18 cellular contexts compared by ENCODE assay signal in the genomic region with DNA sequence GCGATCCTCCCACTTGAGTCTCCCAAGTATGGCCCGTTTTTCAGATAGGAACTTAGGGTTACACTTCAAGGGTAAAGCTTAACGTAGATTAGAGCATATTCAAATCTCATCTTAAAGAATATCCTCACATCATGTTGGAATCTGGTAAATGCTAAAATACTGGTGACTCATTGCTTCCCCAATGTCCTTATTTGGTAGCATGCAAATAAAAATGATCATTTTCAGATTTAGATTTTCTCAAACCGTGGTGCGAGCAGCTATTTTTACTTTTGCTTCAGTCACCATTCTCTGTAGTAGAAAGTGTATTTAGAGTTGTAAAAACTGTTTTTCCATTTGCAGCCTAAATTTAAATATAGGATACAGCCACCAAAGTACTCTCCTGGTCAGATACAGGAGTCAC.
DNase-seq lines count a peak whose midpoint lies in the region; ATAC-seq, FAIRE-seq and TF ChIP-seq lines count a peak whose summit lies in the region.
"Had no signal": no experiment of that assay in that cellular context is flagged by ENCODE, and none has a peak within 500 bp of the region (broad histone marks: within the 10 kb centered on the region; RNA-seq: fewer than 3 reads in every experiment).

No MANE protein-coding gene starts in this region.

- no peaks in the 10 kb centered on the region for H3K9me2 ChIP-seq in GM23248 (ENCODE audit: insufficient read depth)

- no peak overlapping the region for H3K9ac ChIP-seq in GM23248

- no peak for FAIRE-seq in pancreas (lab: Jason Lieb, UNC)
- FAIRE-seq: HepG2, urothelium cell line had no signal

- H3K27ac ChIP-seq in GM23248 (peak overlapping the region; percentile 47; the same call in 1 of the 2 replicates), VCaP (peak overlapping the region; percentile 97), transverse colon (peak overlapping the region in 3 of 4 donors; percentile 17 to 94 (median 92)), pancreas (no peak overlapping the region), ovary (peak overlapping the region in 1 of 2 donors; percentile 95)
- H3K27ac ChIP-seq: gastroesophageal sphincter, SK-N-MC had no signal

- no peaks in the 10 kb centered on the region for H3K79me2 ChIP-seq in GM23248 (ENCODE audit: insufficient read depth)

- intact Hi-C loops in transverse colon (cut with DNase I; ENCODE audit: low total_unique reads), result loop anchor here (5.0 kb wide), 1 partner anchor 188 kb away; no protein-coding TSS in a partner anchor
- intact Hi-C loops in pancreas (cut with DNase I), result loop anchor here in 1 of 3 donors (10.0 kb wide), 2 partner anchors 251 to 521 kb away; no protein-coding TSS in a partner anchor
- intact Hi-C loops in ovary (cut with DNase I), result loop anchor here (5.0 to 10.0 kb wide), 6 partner anchors 77 to 601 kb away; a partner anchor contains a TSS

- H3K4me1 ChIP-seq in GM23248 (ENCODE audit: insufficient read depth) (peaks cover 47% of the 10 kb centered on the region), transverse colon (peaks cover 12 to 32% (median 15%) of the 10 kb centered on the region in 4 donors), pancreas (peaks cover 0 to 6% (median 0%) of the 10 kb centered on the region in 3 donors), ovary (ENCODE audit: insufficient read depth) (peaks cover 2% of the 10 kb centered on the region)

- H4K20me1 ChIP-seq in GM23248 (ENCODE audit: insufficient read depth), result no peaks in the 10 kb centered on the region

- ATAC-seq in pancreas, result no peak
- ATAC-seq: gastroesophageal sphincter, HepG2, Panc1 had no signal

- H3F3A ChIP-seq in GM23248 (ENCODE audit: insufficient read depth), result peaks cover 32% of the 10 kb centered on the region; the same call in 1 of the 2 replicates

- DNase-seq in GM23248 (peak; percentile 60), hepatic stellate cell (ENCODE audit: low spot score) (peak; percentile 24), transverse colon (no peak), pancreas (no peak), HT-29 (ENCODE audit: low spot score) (no peak), ovary (no peak)
- DNase-seq: activated CD4-positive, alpha-beta T cell treated with anti-CD3 and anti-CD28 coated beads, Interleukin-2, amount 50 U/mL, for 1 hour; DMS79; NCI-H1105; NCI-H2029 treated with DMSO at 0.1 percent for 48 hours; NCI-H345; stimulated activated CD4-positive, alpha-beta T cell treated with anti-CD3 and anti-CD28 coated beads, Interleukin-12 subunit alpha, Interleukin-12 subunit beta, amount 100 ng/mL, for 4 hours had no signal

- H3K36me3 ChIP-seq in GM23248 (ENCODE audit: low read depth), result no peaks in the 10 kb centered on the region
- no peaks in the 10 kb centered on the region for H3K36me3 ChIP-seq in transverse colon
- H3K36me3 ChIP-seq in pancreas, result no peaks in the 10 kb centered on the region
- no peaks in the 10 kb centered on the region for H3K36me3 ChIP-seq in ovary
- H3K36me3 ChIP-seq: gastroesophageal sphincter had no signal

- H3K9me3 ChIP-seq in GM23248 (ENCODE audit: low read depth), result no peaks in the 10 kb centered on the region
- no peaks in the 10 kb centered on the region for H3K9me3 ChIP-seq in transverse colon
- H3K9me3 ChIP-seq in pancreas, result no peaks in the 10 kb centered on the region
- no peaks in the 10 kb centered on the region for H3K9me3 ChIP-seq in ovary
- H3K9me3 ChIP-seq: gastroesophageal sphincter had no signal

- peak overlapping the region; percentile 13 for H3K4me2 ChIP-seq in GM23248 (ENCODE audit: unreplicated experiment)

- TF ChIP-seq CTCF in VCaP (conservative IDR thresholded peaks at IDR 0.05) (no peak), transverse colon (IDR thresholded peaks at IDR 0.05) (no peak), pancreas (IDR thresholded peaks at IDR 0.05) (no peak), ovary (IDR thresholded peaks at IDR 0.05) (no peak)

- H3K27me3 ChIP-seq in GM23248 (replicated peaks; ENCODE audit: insufficient read depth) (no peaks in the 10 kb centered on the region), transverse colon (no peaks in the 10 kb centered on the region), pancreas (no peaks in the 10 kb centered on the region), ovary (no peaks in the 10 kb centered on the region)
- H3K27me3 ChIP-seq: gastroesophageal sphincter had no signal

- in situ Hi-C loops in GM23248 (cut with MboI), result loop anchor here (25.0 kb wide), 1 partner anchor 518 kb away; no protein-coding TSS in a partner anchor
- in situ Hi-C loops in transverse colon (cut with MboI; ENCODE audit: low pct_ligation_motif_present in 1 of 4, low pct_unique_long_range_greater_than_20kb in 1 of 4, low sequenced_read_pairs in 3 of 4), result loop anchor here (5.0 to 25.0 kb wide), 6 partner anchors 241 to 531 kb away; no protein-coding TSS in a partner anchor

- no peak overlapping the region for H2AFZ ChIP-seq in GM23248

- TF ChIP-seq POLR2A in transverse colon (IDR thresholded peaks at IDR 0.05), result no peak
- TF ChIP-seq POLR2A in ovary (IDR thresholded peaks at IDR 0.05), result no peak

- no peak overlapping the region for H3K4me3 ChIP-seq in GM23248
- no peak overlapping the region for H3K4me3 ChIP-seq in transverse colon
- no peak overlapping the region for H3K4me3 ChIP-seq in pancreas
- no peak overlapping the region for H3K4me3 ChIP-seq in ovary
- H3K4me3 ChIP-seq: gastroesophageal sphincter, SK-N-MC had no signal

- WGBS in GM23248 (ENCODE audit: low coverage in 1 of 2, low lambda C conversion rate in 2 of 2, missing lambda C conversion rate in 2 of 2), 2 experiments, result 70 to 71% methylated on average over 5 of the region's 5 CpGs
- 67 to 81% methylated on average over 2 to 5 of the region's 5 CpGs for WGBS in transverse colon (ENCODE audit: low coverage in 1 of 2), 2 donors
- WGBS in pancreas, 2 donors, result 85 to 90% methylated on average over 5 of the region's 5 CpGs
- 76 to 83% (median 77%) methylated on average over 5 of the region's 5 CpGs for WGBS in ovary, 3 donors

- TF ChIP-seq EP300 in transverse colon (IDR thresholded peaks at IDR 0.05; ENCODE audit: low read depth), result no peak
- TF ChIP-seq EP300 in ovary (IDR thresholded peaks at IDR 0.05), result no peak

Comparison
In these comparisons a context has a peak if more than half of its experiments do, and no peak if none do; other contexts are left out.
1. DNase-seq: peak in GM23248 (single experiment) and hepatic stellate cell (single experiment); none in transverse colon (single experiment), pancreas (0 of 6), HT-29 (single experiment) and ovary (0 of 5).
2. H3K27ac ChIP-seq: peak in GM23248 (single experiment), VCaP (single experiment) and transverse colon (3 of 4); none in pancreas (0 of 4).